1 cellular context compared by ENCODE assay signal in genomic region chr12:31850268-31850667, GRCh38.
A peak's percentile ranks its signal among the peaks of the same experiment; 100 is the strongest.
TF ChIP-seq lines count a peak whose summit lies in the region.

No MANE protein-coding gene starts in this region.

TF ChIP-seq in K562, 482 proteins besides CTCF, POLR2A, EP300 and RAD21 (continued from another document):
- TF ChIP-seq FOXP4 (CRISPR knock-in tag; IDR thresholded peaks at IDR 0.05; ENCODE audit: borderline replicate concordance) = no peak
- no peak for TF ChIP-seq HNRNPL (IDR thresholded peaks at IDR 0.05; ENCODE audit: low read depth, low read length)
- peak; percentile 76; the same call in 1 of the 2 replicates for TF ChIP-seq ZNF280B (CRISPR knock-in tag; IDR thresholded peaks at IDR 0.05)
- no peak for TF ChIP-seq MYC (IDR thresholded peaks at IDR 0.05; ENCODE audit: low read depth, low read length)
- TF ChIP-seq MYC (CRISPR knock-in tag; IDR thresholded peaks at IDR 0.05; ENCODE audit: borderline replicate concordance, low read depth) = no peak
- no peak for TF ChIP-seq NR2F6 (CRISPR knock-in tag; IDR thresholded peaks at IDR 0.05)
- TF ChIP-seq TRIM28 (IDR thresholded peaks at IDR 0.05) = peak; percentile 60; the same call in 1 of the 2 replicates
- TF ChIP-seq FOS (IDR thresholded peaks at IDR 0.05; ENCODE audit: extremely low read depth, insufficient read length) = no peak
